ENCODE assay signal across 8 cellular contexts in the genomic region with DNA sequence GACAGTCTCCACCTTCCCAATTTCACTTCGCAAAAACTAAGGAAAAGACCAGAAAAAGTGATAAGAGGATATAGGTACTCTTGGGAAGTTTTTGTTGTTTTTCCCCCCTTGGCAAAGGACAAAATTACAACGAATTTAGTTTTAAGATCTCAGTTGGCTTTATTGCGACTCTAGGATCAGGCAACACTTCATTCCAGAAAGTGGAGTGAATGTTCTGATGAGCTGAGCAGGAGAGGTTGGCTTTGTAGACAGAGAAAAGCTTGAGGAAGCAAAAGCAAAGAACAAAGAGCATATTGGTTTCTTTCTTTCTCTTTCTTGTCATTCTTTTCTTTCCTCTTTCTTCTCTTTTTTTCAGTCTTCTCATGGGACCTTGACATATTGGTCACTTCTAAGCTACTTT. TPM values are rescaled to one million over a fixed set of nuclear protein-coding genes. Genes with fewer than 3 reads are reported as not detected.
DNase-seq lines count a peak whose midpoint lies in the region; ATAC-seq, FAIRE-seq and TF ChIP-seq lines count a peak whose summit lies in the region.

No MANE protein-coding gene starts in this region.

- peaks cover 7% of the 10 kb centered on the region for H3K36me3 ChIP-seq in DOHH2 (ENCODE audit: control insufficient read depth, low read length)
- peaks cover 17% of the 10 kb centered on the region for H3K36me3 ChIP-seq in OCI-LY7 (ENCODE audit: insufficient read depth, low read length)
- H3K36me3 ChIP-seq in endothelial cell of umbilical vein (ENCODE audit: control insufficient read depth in 2 of 2, extremely low read depth in 1 of 2, insufficient read depth in 2 of 2, low read length in 2 of 2) = peaks cover 4 to 12% of the 10 kb centered on the region in 2 experiments
- H3K36me3 ChIP-seq in pancreas = no peaks in the 10 kb centered on the region

- H3K9ac ChIP-seq in endothelial cell of umbilical vein (replicated peaks; ENCODE audit: extremely low read depth, insufficient read depth, low read length) = no peak overlapping the region

- peaks cover 16% of the 10 kb centered on the region for H3K4me1 ChIP-seq in DOHH2 (ENCODE audit: control insufficient read depth, low read length)
- H3K4me1 ChIP-seq in OCI-LY7 (ENCODE audit: insufficient read depth, low read length, poor library complexity, severe bottlenecking) = peaks cover 16% of the 10 kb centered on the region
- peaks cover 6% of the 10 kb centered on the region for H3K4me1 ChIP-seq in endothelial cell of umbilical vein (ENCODE audit: control insufficient read depth, extremely low read depth, insufficient read depth, low read length)
- peaks cover 0 to 6% (median 6%) of the 10 kb centered on the region in 3 donors for H3K4me1 ChIP-seq in pancreas

- POLR2A ChIA-PET in OCI-LY7 (lab: Charles Lee) = interaction anchor here (1.0 to 2.5 kb wide), 8 partner anchors 10 to 432 kb away, joined by 3 to 18 read pairs (median 4); a partner anchor contains a TSS
- POLR2A ChIA-PET in endothelial cell of umbilical vein (lab: Charles Lee) = interaction anchor here (2.3 kb wide), 1 partner anchor 31 kb away, joined by 22 read pairs; a partner anchor contains a TSS

- 30 to 36% methylated on average over 3 of the region's 3 CpGs for WGBS in pancreas, 2 donors

- intact Hi-C loops in OCI-LY7 (cut with micrococcal nuclease; ENCODE audit: unreplicated experiment) (loop anchor here (2.0 kb wide), 1 partner anchor 31 kb away; a partner anchor contains a TSS), endothelial cell of umbilical vein (cut with micrococcal nuclease) (loop anchor here (1.0 kb wide), 1 partner anchor 31 kb away; a partner anchor contains a TSS), pancreas (cut with DNase I) (no loop called here)

- BruUV-seq in OCI-LY7 (replicated peaks; lab: Mats Ljungman, UMichigan) (no TSS peak), endothelial cell of umbilical vein (replicated peaks; lab: Mats Ljungman, UMichigan) (TSS peak; percentile 21)

- DNase-seq in OCI-LY7 (ENCODE audit: low spot score) = no peak
- no peak for DNase-seq in endothelial cell of umbilical vein (ENCODE audit: low read depth, low spot score)
- no peak for DNase-seq in pancreas
- DNase-seq in ecto neural progenitor cell (ENCODE audit: low spot score) = no peak
- DNase-seq in AML-193 (lab: John Stamatoyannopoulos, UW) = no peak
- no peak for DNase-seq in T-helper 9 cell
- no peak for DNase-seq in nucleus accumbens (lab: John Stamatoyannopoulos, UW)

- TF ChIP-seq CTCF in DOHH2 (IDR thresholded peaks at IDR 0.05; ENCODE audit: low read depth, low read length, poor library complexity, severe bottlenecking) = no peak
- TF ChIP-seq CTCF in OCI-LY7 (conservative IDR thresholded peaks at IDR 0.05; ENCODE audit: low read length) = no peak
- TF ChIP-seq CTCF in endothelial cell of umbilical vein (IDR thresholded peaks at IDR 0.05; ENCODE audit: extremely low read depth in 1 of 2, insufficient read depth in 1 of 2, low read depth in 1 of 2, low read length in 2 of 2) = no peak
- TF ChIP-seq CTCF in pancreas (IDR thresholded peaks at IDR 0.05) = no peak

- no peaks in the 10 kb centered on the region for H3K9me3 ChIP-seq in DOHH2 (ENCODE audit: control insufficient read depth, insufficient read depth, low read length)
- H3K9me3 ChIP-seq in OCI-LY7 (ENCODE audit: low read length) = no peaks in the 10 kb centered on the region
- no peaks in the 10 kb centered on the region for H3K9me3 ChIP-seq in endothelial cell of umbilical vein (replicated peaks; ENCODE audit: control insufficient read depth, insufficient read depth, low read length)
- no peaks in the 10 kb centered on the region for H3K9me3 ChIP-seq in pancreas

- dilution Hi-C loops in endothelial cell of umbilical vein (cut with MboI; ENCODE audit: extremely low pct_ligation_motif_present, low sequenced_read_pairs) = no loop called here

- H3K27me3 ChIP-seq in DOHH2 (ENCODE audit: control insufficient read depth, low read length) = no peaks in the 10 kb centered on the region
- no peaks in the 10 kb centered on the region for H3K27me3 ChIP-seq in endothelial cell of umbilical vein (ENCODE audit: control insufficient read depth in 2 of 2, insufficient read depth in 2 of 2, low read length in 2 of 2)
- H3K27me3 ChIP-seq in pancreas = no peaks in the 10 kb centered on the region

- ATAC-seq in pancreas = no peak

- no peaks in the 10 kb centered on the region; the same call in 1 of the 2 replicates for H3F3A ChIP-seq in DOHH2 (ENCODE audit: control insufficient read depth, insufficient read depth)

- TF ChIP-seq POLR2A in endothelial cell of umbilical vein (IDR thresholded peaks at IDR 0.05; ENCODE audit: low read depth, low read length) = no peak

- no peaks in the 10 kb centered on the region for H3K9me2 ChIP-seq in DOHH2 (replicated peaks; ENCODE audit: control insufficient read depth, low read length)
- H3K9me2 ChIP-seq in OCI-LY7 (ENCODE audit: insufficient read depth, low read length) = no peaks in the 10 kb centered on the region

- H3K9me1 ChIP-seq in endothelial cell of umbilical vein (replicated peaks; ENCODE audit: control insufficient read depth, extremely low read depth, insufficient read depth, low read length) = no peaks in the 10 kb centered on the region

- H2AFZ ChIP-seq in OCI-LY7 (ENCODE audit: low read length) (peak overlapping the region; percentile 98), endothelial cell of umbilical vein (ENCODE audit: low read depth, low read length) (peak overlapping the region; percentile 76)

- no peaks in the 10 kb centered on the region for H4K20me1 ChIP-seq in DOHH2 (ENCODE audit: control insufficient read depth, insufficient read depth, low read depth, low read length)
- H4K20me1 ChIP-seq in OCI-LY7 (ENCODE audit: insufficient read depth, low read length) = no peaks in the 10 kb centered on the region
- H4K20me1 ChIP-seq in endothelial cell of umbilical vein (replicated peaks; ENCODE audit: control insufficient read depth, extremely low read depth, insufficient read depth, low read length) = peaks cover 5% of the 10 kb centered on the region

- peak overlapping the region; percentile 85 for H3K4me2 ChIP-seq in DOHH2 (ENCODE audit: low read length)
- H3K4me2 ChIP-seq in OCI-LY7 (ENCODE audit: low read length) = peak overlapping the region; percentile 63
- peak overlapping the region; percentile 63 for H3K4me2 ChIP-seq in endothelial cell of umbilical vein (ENCODE audit: insufficient read depth, low read length)

- CTCF ChIA-PET in OCI-LY7 (lab: Charles Lee; ENCODE audit: unreplicated experiment) (no interaction called here), endothelial cell of umbilical vein (lab: Charles Lee) (interaction anchor here (0.8 to 1.9 kb wide), 5 partner anchors 14 to 514 kb away, joined by 3 to 4 read pairs (median 4); no protein-coding TSS in a partner anchor)

- H3K4me3 ChIP-seq in DOHH2 (ENCODE audit: low read length) (peak overlapping the region; percentile 93), OCI-LY7 (ENCODE audit: low read depth, low read length, poor library complexity, severe bottlenecking) (peak overlapping the region; percentile 86), endothelial cell of umbilical vein (replicated peaks in 1 of 3; ENCODE audit: insufficient read depth in 1 of 3, low read depth in 1 of 3, low read length in 3 of 3) (peak overlapping the region; percentile 10 to 88 (median 63)), pancreas (peak overlapping the region; percentile 24 to 69 (median 58))

- H3K79me2 ChIP-seq in DOHH2 (ENCODE audit: control insufficient read depth, low read length) = peaks cover 6% of the 10 kb centered on the region
- H3K79me2 ChIP-seq in OCI-LY7 (ENCODE audit: insufficient read depth, low read depth, low read length) = peaks cover 10% of the 10 kb centered on the region; the same call in 1 of the 2 replicates
- peaks cover 23% of the 10 kb centered on the region for H3K79me2 ChIP-seq in endothelial cell of umbilical vein (ENCODE audit: control insufficient read depth, insufficient read depth, low read length)

- FAIRE-seq in endothelial cell of umbilical vein (lab: Jason Lieb, UNC) = no peak
- FAIRE-seq in pancreas (lab: Jason Lieb, UNC) = no peak

- H3K27ac ChIP-seq in DOHH2 (ENCODE audit: low read depth, low read length) = no peak overlapping the region
- H3K27ac ChIP-seq in OCI-LY7 (ENCODE audit: low read depth, low read length, poor library complexity, severe bottlenecking) = no peak overlapping the region
- no peak overlapping the region for H3K27ac ChIP-seq in endothelial cell of umbilical vein (ENCODE audit: insufficient read depth, low read depth, low read length)
- H3K27ac ChIP-seq in pancreas = no peak overlapping the region

TF ChIP-seq in endothelial cell of umbilical vein, 7 proteins besides CTCF, POLR2A, EP300 and RAD21 (continues in another document):
- TF ChIP-seq JUN (IDR thresholded peaks at IDR 0.05; ENCODE audit: borderline replicate concordance, insufficient read depth, insufficient read length, low read depth) = no peak
- no peak for TF ChIP-seq FOS (IDR thresholded peaks at IDR 0.05; ENCODE audit: borderline replicate concordance, insufficient read depth, low read length)
- TF ChIP-seq EZH2 (IDR thresholded peaks at IDR 0.05; ENCODE audit: borderline replicate concordance, low read depth, low read length, severe bottlenecking) = no peak

RNA-seq across cellular contexts. Expression of a gene that starts 0.6 kb away (rescaled TPM):
- total RNA-seq in OCI-LY7 (2014; rRNA removed; shearing (Covaris generic)) = 8.1 and 11.5 TPM in 2 replicates
- total RNA-seq in OCI-LY7 (2022) = 14.3 and 15.1 TPM in 2 replicates
- 29.2 and 30.7 TPM in 2 replicates for total RNA-seq in endothelial cell of umbilical vein
- 26.9 and 27.3 TPM in 2 replicates for polyA plus RNA-seq in endothelial cell of umbilical vein
- polyA plus RNA-seq in endothelial cell of umbilical vein (2011; cell fraction: cytosol; rRNA removed) = 24.5 and 26.7 TPM in 2 replicates
- polyA plus RNA-seq in endothelial cell of umbilical vein (2011; cell fraction: nucleus; rRNA removed) = 54.5 and 56.0 TPM in 2 replicates
- polyA plus RNA-seq in endothelial cell of umbilical vein (2012) = 19.6 and 19.8 TPM in 2 replicates
- polyA minus RNA-seq in endothelial cell of umbilical vein = 56.1 and 87.6 TPM in 2 replicates
- 1.8 TPM for polyA minus RNA-seq in endothelial cell of umbilical vein (2011; cell fraction: cytosol; rRNA and poly(A)+ RNA removed)
- 33.5 and 33.9 TPM in 2 replicates for polyA minus RNA-seq in endothelial cell of umbilical vein (2011; cell fraction: nucleus; rRNA and poly(A)+ RNA removed)
- 10 to 100 TPM in 1 of 6 donors, 1 to 10 TPM in 5; 3.1 to 13.8 (median 6.9) TPM for total RNA-seq in pancreas
- polyA plus RNA-seq in pancreas = 1 to 10 TPM; 3.2 to 4.4 TPM

RNA-seq across cellular contexts. Expression of a gene that starts 30.8 kb away (rescaled TPM):
- 60.1 and 70.5 TPM in 2 replicates for total RNA-seq in OCI-LY7 (2014; rRNA removed; shearing (Covaris generic))
- total RNA-seq in OCI-LY7 (2022) (119 and 120 TPM in 2 replicates), endothelial cell of umbilical vein (86.1 and 87.0 TPM in 2 replicates), pancreas (10 to 100 TPM; 22.7 to 39.6 (median 28.4) TPM)
- polyA plus RNA-seq in endothelial cell of umbilical vein (12.5 and 20.6 TPM in 2 replicates), pancreas (10 to 100 TPM; 52.5 to 62.8 TPM)
- polyA plus RNA-seq in endothelial cell of umbilical vein (2011; cell fraction: cytosol; rRNA removed) = 15.6 and 15.9 TPM in 2 replicates
- 131 and 155 TPM in 2 replicates for polyA plus RNA-seq in endothelial cell of umbilical vein (2011; cell fraction: nucleus; rRNA removed)
- polyA plus RNA-seq in endothelial cell of umbilical vein (2012) = 54.1 and 67.7 TPM in 2 replicates
- 39.5 and 40.9 TPM in 2 replicates for polyA minus RNA-seq in endothelial cell of umbilical vein
- 18.6 TPM for polyA minus RNA-seq in endothelial cell of umbilical vein (2011; cell fraction: cytosol; rRNA and poly(A)+ RNA removed)
- 95.7 and 107 TPM in 2 replicates for polyA minus RNA-seq in endothelial cell of umbilical vein (2011; cell fraction: nucleus; rRNA and poly(A)+ RNA removed)

Comparison
In these comparisons a context has a peak if more than half of its experiments do, and no peak if none do; other contexts are left out.
1. intact Hi-C loops: an anchor here in OCI-LY7 (2.0 kb wide) and endothelial cell of umbilical vein (1.0 kb wide); none called in pancreas.